ENCODE assay signal across 20 cellular contexts in the genomic region with DNA sequence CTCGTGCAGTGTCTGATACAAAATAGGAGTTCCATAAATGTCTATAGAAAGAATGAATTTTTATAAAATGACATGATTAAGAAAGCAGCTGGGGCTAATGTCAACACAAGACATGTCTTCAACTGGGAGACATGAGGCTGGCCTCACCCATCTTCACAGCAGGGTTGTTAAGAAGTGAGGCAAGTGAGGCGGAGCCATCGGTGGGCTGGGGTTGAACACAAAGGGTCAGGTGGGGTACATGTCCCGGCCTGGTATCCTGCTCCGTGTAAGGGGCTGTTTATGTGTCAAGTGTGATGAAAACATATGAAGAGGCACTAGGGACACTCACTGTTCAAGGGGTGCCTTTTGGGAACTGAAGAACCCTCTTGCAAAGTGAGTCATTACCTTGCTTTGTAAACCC. TPM values are rescaled to one million over a fixed set of nuclear protein-coding genes. Genes with fewer than 3 reads are reported as not detected.
DNase-seq lines count a peak whose midpoint lies in the region; ATAC-seq, FAIRE-seq and TF ChIP-seq lines count a peak whose summit lies in the region.
"Had no signal": no experiment of that assay in that cellular context is flagged by ENCODE, and none has a peak within 500 bp of the region (broad histone marks: within the 10 kb centered on the region; RNA-seq: fewer than 3 reads in every experiment).

No MANE protein-coding gene starts in this region.

- no peak overlapping the region for H3K27ac ChIP-seq in CD4-positive, CD25-positive, alpha-beta regulatory T cell (ENCODE audit: insufficient read depth, low read length, poor library complexity, severe bottlenecking)
- no peak overlapping the region for H3K27ac ChIP-seq in naive thymus-derived CD4-positive, alpha-beta T cell (ENCODE audit: low read depth, low read length)
- H3K27ac ChIP-seq: BLaER1 had no signal

- no peaks in the 10 kb centered on the region for H3K27me3 ChIP-seq in CD4-positive, CD25-positive, alpha-beta regulatory T cell (ENCODE audit: control insufficient read depth, insufficient read depth, low read length)
- H3K27me3 ChIP-seq in naive thymus-derived CD4-positive, alpha-beta T cell (ENCODE audit: control insufficient read depth in 2 of 2, insufficient read depth in 2 of 2, low read length in 2 of 2), result no peaks in the 10 kb centered on the region
- H3K27me3 ChIP-seq: BLaER1 had no signal

- no peak for TF ChIP-seq CTCF in activated CD8-positive, alpha-beta T cell treated with anti-CD3 and anti-CD28 coated beads for 36 hours (IDR thresholded peaks at IDR 0.05)
- no peak for TF ChIP-seq CTCF in natural killer cell (IDR thresholded peaks at IDR 0.05)

- H3K4me1 Mint-ChIP-seq in activated CD8-positive, alpha-beta T cell treated with anti-CD3 and anti-CD28 coated beads for 36 hours (ENCODE audit: low read depth), result peaks cover 41% of the 10 kb centered on the region
- H3K4me1 Mint-ChIP-seq in activated CD8-positive, alpha-beta T cell treated with anti-CD3 and anti-CD28 coated beads, Interleukin-2, amount 10 ng/mL, durations not matched to agents 7 days and 5 days (ENCODE audit: low read depth), result peaks cover 30% of the 10 kb centered on the region
- peaks cover 22 to 80% (median 43%) of the 10 kb centered on the region in 4 donors for H3K4me1 Mint-ChIP-seq in CD4-positive, CD25-positive, alpha-beta regulatory T cell
- peaks cover 31 to 85% (median 68%) of the 10 kb centered on the region in 7 donors for H3K4me1 Mint-ChIP-seq in naive thymus-derived CD4-positive, alpha-beta T cell
- peaks cover 52 to 67% of the 10 kb centered on the region in 2 donors for H3K4me1 Mint-ChIP-seq in natural killer cell

- no peaks in the 10 kb centered on the region for H3K27me3 Mint-ChIP-seq in activated CD8-positive, alpha-beta T cell treated with anti-CD3 and anti-CD28 coated beads for 36 hours
- no peaks in the 10 kb centered on the region for H3K27me3 Mint-ChIP-seq in activated CD8-positive, alpha-beta T cell treated with anti-CD3 and anti-CD28 coated beads, Interleukin-2, amount 10 ng/mL, durations not matched to agents 7 days and 5 days (ENCODE audit: low read depth)
- peaks cover 12% of the 10 kb centered on the region for H3K27me3 Mint-ChIP-seq in CD4-positive, CD25-positive, alpha-beta regulatory T cell
- H3K27me3 Mint-ChIP-seq in naive thymus-derived CD4-positive, alpha-beta T cell, result no peaks in the 10 kb centered on the region
- H3K27me3 Mint-ChIP-seq in natural killer cell (ENCODE audit: low read depth in 2 of 2), result no peaks in the 10 kb centered on the region

- H3K4me3 ChIP-seq in CD4-positive, CD25-positive, alpha-beta regulatory T cell (ENCODE audit: low read depth, low read length), result no peak overlapping the region
- no peak overlapping the region for H3K4me3 ChIP-seq in naive thymus-derived CD4-positive, alpha-beta T cell (ENCODE audit: low read length)
- H3K4me3 ChIP-seq: BLaER1 had no signal

- no peak for ATAC-seq in activated CD8-positive, alpha-beta T cell treated with anti-CD3 and anti-CD28 coated beads for 36 hours
- no peak for ATAC-seq in activated CD8-positive, alpha-beta T cell treated with anti-CD3 and anti-CD28 coated beads, Interleukin-2, amount 10 ng/mL, durations not matched to agents 7 days and 5 days
- ATAC-seq in CD4-positive, CD25-positive, alpha-beta regulatory T cell (ENCODE audit: low read depth in 2 of 2), result no peak
- no peak for ATAC-seq in naive thymus-derived CD4-positive, alpha-beta T cell
- ATAC-seq in natural killer cell, result no peak
- ATAC-seq: HepG2 had no signal

- intact Hi-C loops in activated CD8-positive, alpha-beta T cell treated with anti-CD3 and anti-CD28 coated beads for 36 hours (cut with micrococcal nuclease), result no loop called here
- intact Hi-C loops in naive thymus-derived CD4-positive, alpha-beta T cell (cut with micrococcal nuclease), result no loop called here
- intact Hi-C loops in natural killer cell (cut with micrococcal nuclease), result no loop called here

- CTCF ChIA-PET in activated CD8-positive, alpha-beta T cell treated with anti-CD3 and anti-CD28 coated beads for 36 hours (lab: Charles Lee), result interaction anchor here (1.3 to 2.5 kb wide), 4 partner anchors 10 to 47 kb away, joined by 3 to 8 read pairs (median 4); no protein-coding TSS in a partner anchor
- CTCF ChIA-PET in activated CD8-positive, alpha-beta T cell treated with anti-CD3 and anti-CD28 coated beads, Interleukin-2, amount 10 ng/mL, durations not matched to agents 7 days and 5 days (lab: Charles Lee), result interaction anchor here (1.1 to 3.9 kb wide), 3 partner anchors 17 to 47 kb away, joined by 3 to 10 read pairs (median 3); no protein-coding TSS in a partner anchor
- CTCF ChIA-PET in naive thymus-derived CD4-positive, alpha-beta T cell (lab: Charles Lee), result interaction anchor here (0.6 to 1.0 kb wide), 3 partner anchors 9 to 103 kb away, joined by 3 to 4 read pairs (median 4); no protein-coding TSS in a partner anchor

- peak overlapping the region; percentile 47 for H3K27ac Mint-ChIP-seq in activated CD8-positive, alpha-beta T cell treated with anti-CD3 and anti-CD28 coated beads for 36 hours
- no peak overlapping the region for H3K27ac Mint-ChIP-seq in activated CD8-positive, alpha-beta T cell treated with anti-CD3 and anti-CD28 coated beads, Interleukin-2, amount 10 ng/mL, durations not matched to agents 7 days and 5 days
- H3K27ac Mint-ChIP-seq in CD4-positive, CD25-positive, alpha-beta regulatory T cell, result peak overlapping the region; percentile 75 to 98 (median 92)
- H3K27ac Mint-ChIP-seq in naive thymus-derived CD4-positive, alpha-beta T cell, result peak overlapping the region in 8 of 9 donors; percentile 58 to 100 (median 98)
- H3K27ac Mint-ChIP-seq in natural killer cell, result no peak overlapping the region
- H3K27ac Mint-ChIP-seq: H9 had no signal

- no peak for DNase-seq in activated CD8-positive, alpha-beta T cell treated with anti-CD3 and anti-CD28 coated beads for 36 hours
- no peak for DNase-seq in activated CD8-positive, alpha-beta T cell treated with anti-CD3 and anti-CD28 coated beads, Interleukin-2, amount 10 ng/mL, durations not matched to agents 7 days and 5 days
- no peak for DNase-seq in CD4-positive, CD25-positive, alpha-beta regulatory T cell
- no peak for DNase-seq in GM19239 (ENCODE audit: insufficient read length, low spot score)
- no peak for DNase-seq in naive thymus-derived CD4-positive, alpha-beta T cell
- DNase-seq in HuH-7 (ENCODE audit: low spot score), result no peak
- DNase-seq in natural killer cell, result no peak
- no peak for DNase-seq in kidney glomerular epithelial cell (lab: John Stamatoyannopoulos, UW)
- DNase-seq: 8988T, AML-193, COR-L47, DMS153, DMS79 treated with DMSO at 0.1 percent for 48 hours, EL, GOT3, H9 had no signal

- H3K4me1 ChIP-seq in CD4-positive, CD25-positive, alpha-beta regulatory T cell (ENCODE audit: control insufficient read depth, insufficient read depth, low read length, poor library complexity, severe bottlenecking), result peaks cover 35% of the 10 kb centered on the region
- peaks cover 26 to 48% of the 10 kb centered on the region in 2 donors for H3K4me1 ChIP-seq in naive thymus-derived CD4-positive, alpha-beta T cell (ENCODE audit: control insufficient read depth in 2 of 2, insufficient read depth in 2 of 2, low read length in 2 of 2)

- no peak overlapping the region for H3K4me3 Mint-ChIP-seq in activated CD8-positive, alpha-beta T cell treated with anti-CD3 and anti-CD28 coated beads for 36 hours
- H3K4me3 Mint-ChIP-seq in activated CD8-positive, alpha-beta T cell treated with anti-CD3 and anti-CD28 coated beads, Interleukin-2, amount 10 ng/mL, durations not matched to agents 7 days and 5 days, result no peak overlapping the region
- no peak overlapping the region for H3K4me3 Mint-ChIP-seq in CD4-positive, CD25-positive, alpha-beta regulatory T cell
- peak overlapping the region in 1 of 10 donors; percentile 16 for H3K4me3 Mint-ChIP-seq in naive thymus-derived CD4-positive, alpha-beta T cell
- H3K4me3 Mint-ChIP-seq in natural killer cell, result no peak overlapping the region
- H3K4me3 Mint-ChIP-seq: H9 had no signal

- no peaks in the 10 kb centered on the region for H3K36me3 Mint-ChIP-seq in activated CD8-positive, alpha-beta T cell treated with anti-CD3 and anti-CD28 coated beads for 36 hours (ENCODE audit: low read depth)
- H3K36me3 Mint-ChIP-seq in activated CD8-positive, alpha-beta T cell treated with anti-CD3 and anti-CD28 coated beads, Interleukin-2, amount 10 ng/mL, durations not matched to agents 7 days and 5 days (ENCODE audit: low read depth), result peaks cover 2% of the 10 kb centered on the region
- H3K36me3 Mint-ChIP-seq in CD4-positive, CD25-positive, alpha-beta regulatory T cell, result peaks cover 3% of the 10 kb centered on the region
- peaks cover 0 to 4% (median 0%) of the 10 kb centered on the region in 5 donors for H3K36me3 Mint-ChIP-seq in naive thymus-derived CD4-positive, alpha-beta T cell
- H3K36me3 Mint-ChIP-seq in natural killer cell, result no peaks in the 10 kb centered on the region

- POLR2A ChIA-PET in activated CD8-positive, alpha-beta T cell treated with anti-CD3 and anti-CD28 coated beads for 36 hours (lab: Charles Lee), result interaction anchor here (0.8 to 1.7 kb wide), 5 partner anchors 9 to 33 kb away, joined by 3 to 5 read pairs (median 4); no protein-coding TSS in a partner anchor
- POLR2A ChIA-PET in activated CD8-positive, alpha-beta T cell treated with anti-CD3 and anti-CD28 coated beads, Interleukin-2, amount 10 ng/mL, durations not matched to agents 7 days and 5 days (lab: Charles Lee), result no interaction called here
- POLR2A ChIA-PET in naive thymus-derived CD4-positive, alpha-beta T cell (lab: Charles Lee), result interaction anchor here (0.9 to 22.6 kb wide), 4 partner anchors 9 to 21 kb away, joined by 3 to 382 read pairs (median 70); a partner anchor contains a TSS

- peak; percentile 8 for FAIRE-seq in GM19239 (lab: Jason Lieb, UNC)
- FAIRE-seq: D721Med, G401.6, HepG2 had no signal

- no peaks in the 10 kb centered on the region for H3K9me3 Mint-ChIP-seq in activated CD8-positive, alpha-beta T cell treated with anti-CD3 and anti-CD28 coated beads for 36 hours
- H3K9me3 Mint-ChIP-seq in activated CD8-positive, alpha-beta T cell treated with anti-CD3 and anti-CD28 coated beads, Interleukin-2, amount 10 ng/mL, durations not matched to agents 7 days and 5 days (ENCODE audit: insufficient read depth), result no peaks in the 10 kb centered on the region
- no peaks in the 10 kb centered on the region for H3K9me3 Mint-ChIP-seq in CD4-positive, CD25-positive, alpha-beta regulatory T cell
- H3K9me3 Mint-ChIP-seq in naive thymus-derived CD4-positive, alpha-beta T cell, result peaks cover 0 to 3% (median 0%) of the 10 kb centered on the region in 11 donors
- H3K9me3 Mint-ChIP-seq in natural killer cell, result no peaks in the 10 kb centered on the region
- H3K9me3 Mint-ChIP-seq: H9 had no signal

- H3K9me3 ChIP-seq in CD4-positive, CD25-positive, alpha-beta regulatory T cell (ENCODE audit: control insufficient read depth in 2 of 2, low read length in 2 of 2), result no peaks in the 10 kb centered on the region
- no peaks in the 10 kb centered on the region for H3K9me3 ChIP-seq in naive thymus-derived CD4-positive, alpha-beta T cell (ENCODE audit: control insufficient read depth in 2 of 3, low read length in 3 of 3)
- H3K9me3 ChIP-seq: BLaER1 had no signal

- no peaks in the 10 kb centered on the region for H3K36me3 ChIP-seq in CD4-positive, CD25-positive, alpha-beta regulatory T cell (ENCODE audit: control insufficient read depth, insufficient read depth, low read length)
- no peaks in the 10 kb centered on the region for H3K36me3 ChIP-seq in naive thymus-derived CD4-positive, alpha-beta T cell (ENCODE audit: control insufficient read depth in 2 of 3, insufficient read depth in 3 of 3, low read length in 3 of 3)
- H3K36me3 ChIP-seq: BLaER1 had no signal

RNA-seq across cellular contexts. Expression of a gene that starts 22.1 kb away (rescaled TPM):
- 10 to 100 TPM; 10.2 to 10.5 TPM for total RNA-seq in activated CD8-positive, alpha-beta T cell treated with anti-CD3 and anti-CD28 coated beads for 36 hours
- total RNA-seq in activated CD8-positive, alpha-beta T cell treated with anti-CD3 and anti-CD28 coated beads, Interleukin-2, amount 10 ng/mL, durations not matched to agents 7 days and 5 days, result 1 to 10 TPM; 5.8 to 6.5 TPM
- total RNA-seq in CD4-positive, CD25-positive, alpha-beta regulatory T cell, result 6.3 TPM
- 1 to 10 TPM; 3.5 to 8.9 (median 5.0) TPM for polyA plus RNA-seq in CD4-positive, CD25-positive, alpha-beta regulatory T cell
- 10 to 100 TPM in 3 of 5 experiments, 1 to 10 TPM in 2; 4.9 to 21.2 (median 12.2) TPM for total RNA-seq in naive thymus-derived CD4-positive, alpha-beta T cell
- polyA plus RNA-seq in naive thymus-derived CD4-positive, alpha-beta T cell, result 1 to 10 TPM; 5.6 to 7.5 TPM
- 10 to 100 TPM in 1 of 3 donors, 1 to 10 TPM in 2; 3.7 to 12.3 (median 7.4) TPM for total RNA-seq in natural killer cell

Comparison
In these comparisons a context has a peak if more than half of its experiments do, and no peak if none do; other contexts are left out.
1. H3K27ac Mint-ChIP-seq: peak in activated CD8-positive, alpha-beta T cell treated with anti-CD3 and anti-CD28 coated beads for 36 hours (single experiment), CD4-positive, CD25-positive, alpha-beta regulatory T cell (3 of 3) and naive thymus-derived CD4-positive, alpha-beta T cell (8 of 9); none in activated CD8-positive, alpha-beta T cell treated with anti-CD3 and anti-CD28 coated beads, Interleukin-2, amount 10 ng/mL, durations not matched to agents 7 days and 5 days (single experiment) and natural killer cell (0 of 2).